In the genomic region with DNA sequence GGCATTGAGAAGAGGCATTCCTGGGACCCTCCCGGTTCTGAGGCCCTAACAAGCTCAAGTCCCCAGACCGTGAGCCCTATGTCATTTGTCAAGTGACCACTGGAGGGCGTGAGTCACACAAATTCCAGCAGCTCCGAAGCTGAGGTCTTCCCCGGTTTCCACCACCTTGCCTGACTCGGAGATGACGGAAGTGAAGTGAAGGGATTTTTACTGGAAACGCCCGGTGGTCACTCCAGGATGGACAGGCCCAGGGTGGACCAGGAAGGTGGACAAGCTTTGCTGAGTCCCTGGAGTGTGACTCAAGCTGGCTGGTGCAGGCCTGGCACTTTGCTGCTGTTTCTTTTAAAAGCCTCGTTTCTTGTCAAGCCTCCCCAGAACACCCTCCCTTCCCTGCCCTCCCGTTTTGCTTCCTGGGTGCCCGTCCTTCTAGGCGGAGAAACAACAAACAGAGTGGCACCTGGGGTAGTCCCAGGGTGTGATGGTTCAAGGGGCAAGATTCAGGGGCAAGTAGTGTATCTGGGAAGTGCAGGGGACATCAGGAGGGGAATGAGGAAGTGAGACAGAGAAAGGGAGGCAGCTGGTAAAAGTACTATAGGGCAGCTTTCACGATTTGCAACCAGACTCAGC, we compare ENCODE assay signal across 7 cellular contexts. TPM values are rescaled to one million over a fixed set of nuclear protein-coding genes. Genes with fewer than 3 reads are reported as not detected.
DNase-seq lines count a peak whose midpoint lies in the region; ATAC-seq and TF ChIP-seq lines count a peak whose summit lies in the region.

No MANE protein-coding gene starts in this region.

- TF ChIP-seq CTCF in choroid plexus epithelial cell (conservative IDR thresholded peaks at IDR 0.05; ENCODE audit: low read depth, low read length): peak; percentile 90

- peak; percentile 63 for DNase-seq in NCI-H345 treated with DMSO at 0.1 percent for 48 hours (lab: John Stamatoyannopoulos, UW; ENCODE audit: unreplicated experiment)
- peak; percentile 68 for DNase-seq in activated CD4-positive, alpha-beta T cell treated with anti-CD3 and anti-CD28 coated beads for 1 hour
- peak; percentile 95 for DNase-seq in choroid plexus epithelial cell (ENCODE audit: low read depth)
- DNase-seq in left lobe of liver (ENCODE audit: low spot score): peak; percentile 82
- DNase-seq in stimulated activated CD4-positive, alpha-beta T cell treated with anti-CD3 and anti-CD28 coated beads, Interleukin-1b, Interleukin-23, amount 100 ng/mL, for 48 hours: peak; percentile 80

- peak; percentile 49 for ATAC-seq in GM18498 (IDR thresholded peaks at IDR 0.05; ENCODE audit: unreplicated experiment)
- peak; percentile 40 for ATAC-seq in HG03139 (IDR thresholded peaks at IDR 0.05; ENCODE audit: unreplicated experiment)
- peak; percentile 90 for ATAC-seq in left lobe of liver

- peak overlapping the region; percentile 44 for H3K4me3 ChIP-seq in choroid plexus epithelial cell (ENCODE audit: low read depth, low read length)

RNA-seq across cellular contexts. Expression of a gene that starts 5.3 kb away (rescaled TPM):
- total RNA-seq in left lobe of liver: not detected

Comparison
In these comparisons a context has a peak if more than half of its experiments do, and no peak if none do; other contexts are left out.
1. Peak in every context shown above with its lines: DNase-seq, ATAC-seq and H3K4me3 ChIP-seq.
2. ATAC-seq: peak in every context shown above with its lines; median percentile 90 in left lobe of liver; 49 in GM18498; 40 in HG03139.